17 cellular contexts compared by ENCODE assay signal in the genomic region with DNA sequence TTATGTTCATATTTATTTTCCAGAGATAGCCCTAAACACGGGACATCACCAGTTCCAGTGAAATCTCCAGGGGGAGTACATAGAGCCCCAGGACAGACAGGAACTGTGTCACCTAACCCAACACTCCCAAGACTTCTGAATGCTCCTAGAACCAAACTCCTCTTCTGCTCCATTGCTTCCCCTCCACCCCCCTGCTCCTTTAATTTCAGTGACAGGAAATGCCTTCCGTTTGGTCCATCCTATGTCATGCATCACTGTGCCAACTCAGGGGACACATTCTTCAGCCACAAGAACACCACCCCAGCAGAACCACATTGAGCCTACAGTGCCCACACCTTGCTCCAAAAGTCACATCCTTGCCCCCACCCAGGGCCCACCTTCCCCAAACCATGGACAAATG.
DNase-seq lines count a peak whose midpoint lies in the region; ATAC-seq, FAIRE-seq and TF ChIP-seq lines count a peak whose summit lies in the region.
"Had no signal": no experiment of that assay in that cellular context is flagged by ENCODE, and none has a peak within 500 bp of the region (broad histone marks: within the 10 kb centered on the region; RNA-seq: fewer than 3 reads in every experiment).

No MANE protein-coding gene starts in this region.

- H3K9me3 ChIP-seq in ascending aorta (no peaks in the 10 kb centered on the region), thoracic aorta (no peaks in the 10 kb centered on the region)

- no peaks in the 10 kb centered on the region for H3K9me3 Mint-ChIP-seq in Calu3 (ENCODE audit: low read depth, unreplicated experiment)

- H3K36me3 ChIP-seq in ascending aorta (no peaks in the 10 kb centered on the region), thoracic aorta (no peaks in the 10 kb centered on the region)

- intact Hi-C loops in ascending aorta (cut with DNase I): loop anchor here (2.0 kb wide), 1 partner anchor 18 kb away; no protein-coding TSS in a partner anchor
- intact Hi-C loops in Calu3 (cut with micrococcal nuclease; ENCODE audit: unreplicated experiment): no loop called here

- CTCF ChIA-PET in Calu3 (lab: Charles Lee): no interaction called here

- DNase-seq in GM12892 (ENCODE audit: insufficient read length) (no peak), ascending aorta (ENCODE audit: low spot score in 2 of 2) (no peak), kidney tubule cell (ENCODE audit: low spot score) (peak; percentile 45), thoracic aorta (ENCODE audit: low spot score) (no peak), omental fat pad (ENCODE audit: low spot score) (no peak), dermis blood vessel endothelial cell (no peak), SHP77 (lab: John Stamatoyannopoulos, UW) (no peak), Calu3 (no peak)
- DNase-seq: DMS79, Kasumi-1, MG63, NCI-H1417, NCI-H1694 treated with DMSO at 0.1 percent for 48 hours, NCI-H526 had no signal

- ATAC-seq in thoracic aorta (ENCODE audit: insufficient number of reproducible peaks, low FRiP score, low read depth) (no peak), omental fat pad (ENCODE audit: low FRiP score) (no peak)
- ATAC-seq: GM12878, Right ventricle myocardium inferior had no signal

- TF ChIP-seq CTCF in ascending aorta (IDR thresholded peaks at IDR 0.05) (no peak), thoracic aorta (IDR thresholded peaks at IDR 0.05) (no peak), omental fat pad (IDR thresholded peaks at IDR 0.05) (no peak), Calu3 (IDR thresholded peaks at IDR 0.05; ENCODE audit: unreplicated experiment) (no peak)

- FAIRE-seq in GM12892 (lab: Jason Lieb, UNC): peak; percentile 42
- FAIRE-seq: A204.1, GM12878 had no signal

- H3K4me3 ChIP-seq in ascending aorta (no peak overlapping the region), thoracic aorta (no peak overlapping the region)
- H3K4me3 ChIP-seq: GM12878, MG63 had no signal

- BruUV-seq in Calu3 (replicated peaks; lab: Mats Ljungman, UMichigan): no TSS peak

- H3K27ac Mint-ChIP-seq in Calu3 (ENCODE audit: unreplicated experiment): no peak overlapping the region

- peaks cover 17% of the 10 kb centered on the region for H3K4me1 Mint-ChIP-seq in Calu3 (ENCODE audit: low read depth, unreplicated experiment)

- H3K4me1 ChIP-seq in ascending aorta (peaks cover 4 to 31% of the 10 kb centered on the region in 2 donors), thoracic aorta (ENCODE audit: control insufficient read depth in 1 of 2, low read depth in 2 of 2) (peaks cover 27 to 55% of the 10 kb centered on the region in 2 donors)

- peak overlapping the region; percentile 62 to 75 for H3K27ac ChIP-seq in ascending aorta
- H3K27ac ChIP-seq in thoracic aorta: peak overlapping the region; percentile 33 to 48

- H3K4me3 Mint-ChIP-seq in Calu3 (ENCODE audit: low read depth, unreplicated experiment): no peak overlapping the region

- H3K27me3 ChIP-seq in ascending aorta (no peaks in the 10 kb centered on the region), thoracic aorta (replicated peaks; ENCODE audit: insufficient read depth) (no peaks in the 10 kb centered on the region)
- H3K27me3 ChIP-seq: MG63 had no signal

- no peaks in the 10 kb centered on the region for H3K36me3 Mint-ChIP-seq in Calu3 (ENCODE audit: insufficient read depth, unreplicated experiment)

- no peak for TF ChIP-seq POLR2A in GM12892 (IDR thresholded peaks at IDR 0.05; ENCODE audit: low read depth, low read length)

- peaks cover 3% of the 10 kb centered on the region for H3K27me3 Mint-ChIP-seq in Calu3 (ENCODE audit: unreplicated experiment)
